In the genomic region with DNA sequence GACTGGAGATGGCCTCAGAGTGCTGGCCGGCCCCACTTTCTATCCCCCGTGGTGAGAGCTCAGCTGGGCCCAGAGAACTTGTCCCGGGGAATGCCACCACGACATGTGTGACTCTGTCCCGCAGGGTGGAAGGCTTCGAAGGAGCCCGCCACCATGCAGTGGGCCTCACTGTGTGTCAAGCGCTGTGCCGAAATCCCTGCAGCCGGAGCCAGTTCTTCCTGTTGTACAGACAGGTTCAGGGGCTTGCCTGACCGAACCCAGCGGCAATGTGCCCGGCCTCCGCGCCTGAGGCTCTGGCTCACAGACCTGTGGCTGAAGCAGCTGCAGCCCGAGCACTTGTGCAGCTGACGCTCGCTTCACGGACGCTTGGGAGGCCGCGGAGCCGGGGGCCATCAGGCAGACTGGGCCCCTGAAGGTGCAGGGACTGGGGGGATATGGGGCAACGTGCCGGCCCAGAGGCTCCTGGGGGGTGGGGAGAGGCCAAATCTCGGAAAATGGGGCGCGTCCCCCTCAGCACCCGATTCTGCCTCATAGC, we compare ENCODE assay signal across 8 cellular contexts. TPM values are rescaled to one million over a fixed set of nuclear protein-coding genes. Genes with fewer than 3 reads are reported as not detected.
DNase-seq lines count a peak whose midpoint lies in the region; ATAC-seq, FAIRE-seq and TF ChIP-seq lines count a peak whose summit lies in the region.

No MANE protein-coding gene starts in this region.

- H3K36me3 ChIP-seq in kidney epithelial cell (ENCODE audit: control insufficient read depth, insufficient read depth, low read length): no peaks in the 10 kb centered on the region

- peak overlapping the region; percentile 73 for H3K4me3 Mint-ChIP-seq in stimulated activated effector memory CD8-positive, alpha-beta T cell treated with anti-CD3 and anti-CD28 coated beads, Interleukin-12 subunit alpha, Interleukin-12 subunit beta, amount 100 ng/mL, for 72 hours

- H3K9me3 Mint-ChIP-seq in stimulated activated effector memory CD8-positive, alpha-beta T cell treated with anti-CD3 and anti-CD28 coated beads, Interleukin-12 subunit alpha, Interleukin-12 subunit beta, amount 100 ng/mL, for 72 hours: no peaks in the 10 kb centered on the region

- no peaks in the 10 kb centered on the region for H3K27me3 ChIP-seq in kidney epithelial cell (ENCODE audit: control insufficient read depth, insufficient read depth, low read length)

- H3K36me3 Mint-ChIP-seq in stimulated activated effector memory CD8-positive, alpha-beta T cell treated with anti-CD3 and anti-CD28 coated beads, Interleukin-12 subunit alpha, Interleukin-12 subunit beta, amount 100 ng/mL, for 72 hours: peaks cover 6% of the 10 kb centered on the region

- ATAC-seq in stimulated activated effector memory CD8-positive, alpha-beta T cell treated with anti-CD3 and anti-CD28 coated beads, Interleukin-12 subunit alpha, Interleukin-12 subunit beta, amount 100 ng/mL, for 72 hours: peak; percentile 18

- in situ Hi-C loops in T47D (cut with HindIII; ENCODE audit: low pct_unique_long_range_greater_than_20kb, low sequenced_read_pairs): no loop called here

- FAIRE-seq in D721Med (lab: Jason Lieb, UNC): no peak

- H3K27ac Mint-ChIP-seq in stimulated activated effector memory CD8-positive, alpha-beta T cell treated with anti-CD3 and anti-CD28 coated beads, Interleukin-12 subunit alpha, Interleukin-12 subunit beta, amount 100 ng/mL, for 72 hours: peak overlapping the region; percentile 61

- no peak for TF ChIP-seq CTCF in kidney epithelial cell (IDR thresholded peaks at IDR 0.05; ENCODE audit: insufficient read depth, low read length, poor library complexity, severe bottlenecking)
- no peak for TF ChIP-seq CTCF in D721Med (IDR thresholded peaks at IDR 0.05; ENCODE audit: insufficient read depth, missing control alignments)

- peaks cover 36% of the 10 kb centered on the region for H3K4me1 Mint-ChIP-seq in stimulated activated effector memory CD8-positive, alpha-beta T cell treated with anti-CD3 and anti-CD28 coated beads, Interleukin-12 subunit alpha, Interleukin-12 subunit beta, amount 100 ng/mL, for 72 hours

- DNase-seq in SIG-M5 treated with dmso at 0.1 percent for 504 hours (lab: John Stamatoyannopoulos, UW; ENCODE audit: unreplicated experiment) (peak; percentile 14), SIG-M5 (lab: John Stamatoyannopoulos, UW) (no peak), RKO (ENCODE audit: low spot score) (peak; percentile 56), T47D (ENCODE audit: low read depth in 1 of 2, low spot score in 1 of 2) (peak; percentile 23 to 70), kidney epithelial cell (ENCODE audit: low read depth) (no peak), D721Med (ENCODE audit: insufficient read length, low spot score) (no peak), SKM-1 (lab: John Stamatoyannopoulos, UW; ENCODE audit: unreplicated experiment) (no peak)
- DNase-seq in stimulated activated effector memory CD8-positive, alpha-beta T cell treated with anti-CD3 and anti-CD28 coated beads, Interleukin-12 subunit alpha, Interleukin-12 subunit beta, amount 100 ng/mL, for 72 hours (ENCODE audit: low spot score in 2 of 2): peak in 1 of 2 donors; percentile 58

- peak overlapping the region; percentile 86 for H3K4me3 ChIP-seq in kidney epithelial cell (ENCODE audit: low read depth, low read length)

RNA-seq across cellular contexts. Expression of a gene that starts 0.7 kb away (rescaled TPM):
- total RNA-seq in kidney epithelial cell: 23.6 and 27.0 TPM in 2 replicates

RNA-seq across cellular contexts. Expression of a gene that starts 30.6 kb away (rescaled TPM):
- 29.2 and 47.9 TPM in 2 replicates for total RNA-seq in kidney epithelial cell

Comparison
In these comparisons a context has a peak if more than half of its experiments do, and no peak if none do; other contexts are left out.
1. DNase-seq: peak in SIG-M5 treated with dmso at 0.1 percent for 504 hours (single experiment), RKO (single experiment) and T47D (2 of 2); none in SIG-M5 (single experiment), kidney epithelial cell (single experiment), D721Med (single experiment) and SKM-1 (single experiment).